14 cellular contexts compared by ENCODE assay signal in genomic region chr2:8548065-8548870, GRCh38.
A peak's percentile ranks its signal among the peaks of the same experiment; 100 is the strongest.
DNase-seq lines count a peak whose midpoint lies in the region; ATAC-seq and TF ChIP-seq lines count a peak whose summit lies in the region.
"Had no signal": no experiment of that assay in that cellular context is flagged by ENCODE, and none has a peak within 500 bp of the region (broad histone marks: within the 10 kb centered on the region; RNA-seq: fewer than 3 reads in every experiment).

No MANE protein-coding gene starts in this region.

- TF ChIP-seq POLR2A in suprapubic skin (IDR thresholded peaks at IDR 0.05) (no peak), erythroblast (IDR thresholded peaks at IDR 0.05; ENCODE audit: low read length) (no peak)

- TF ChIP-seq CTCF in cardiac muscle cell (IDR thresholded peaks at IDR 0.05; ENCODE audit: low read depth, low read length) (no peak), suprapubic skin (IDR thresholded peaks at IDR 0.05) (no peak)

- ATAC-seq in right cardiac atrium (no peak), T-helper 17 cell (no peak)
- ATAC-seq: body of pancreas, T-cell had no signal

- H3K27me3 Mint-ChIP-seq in T-helper 17 cell: no peaks in the 10 kb centered on the region
- H3K27me3 Mint-ChIP-seq: T-cell had no signal

- no peak for TF ChIP-seq EP300 in suprapubic skin (IDR thresholded peaks at IDR 0.05)

- H3K27ac ChIP-seq in cardiac muscle cell: peak overlapping the region; percentile 7
- no peak overlapping the region for H3K27ac ChIP-seq in right cardiac atrium (ENCODE audit: low read length)
- no peak overlapping the region for H3K27ac ChIP-seq in suprapubic skin
- H3K27ac ChIP-seq: body of pancreas, uterus had no signal

- peak overlapping the region; percentile 76 for H3K27ac Mint-ChIP-seq in T-helper 17 cell
- H3K27ac Mint-ChIP-seq: B cell had no signal

- intact Hi-C loops in right cardiac atrium (cut with DNase I): no loop called here

- peaks cover 28% of the 10 kb centered on the region for H3K4me1 ChIP-seq in cardiac muscle cell (ENCODE audit: low read depth)
- H3K4me1 ChIP-seq in right cardiac atrium (ENCODE audit: control insufficient read depth, insufficient read depth, low read length): peaks cover 4% of the 10 kb centered on the region
- peaks cover 18% of the 10 kb centered on the region for H3K4me1 ChIP-seq in suprapubic skin
- H3K4me1 ChIP-seq: body of pancreas, uterus had no signal

- peaks cover 44% of the 10 kb centered on the region for H3K4me1 Mint-ChIP-seq in T-helper 17 cell

- H3K4me3 ChIP-seq in cardiac muscle cell (no peak overlapping the region), right cardiac atrium (ENCODE audit: low read length) (no peak overlapping the region), suprapubic skin (no peak overlapping the region)
- H3K4me3 ChIP-seq: body of pancreas, uterus had no signal

- no peaks in the 10 kb centered on the region for H3K9me3 ChIP-seq in cardiac muscle cell (ENCODE audit: low read depth)
- no peaks in the 10 kb centered on the region for H3K9me3 ChIP-seq in right cardiac atrium (ENCODE audit: control insufficient read depth, low read length)
- no peaks in the 10 kb centered on the region for H3K9me3 ChIP-seq in T-helper 17 cell (ENCODE audit: control insufficient read depth, low read length, poor library complexity, severe bottlenecking)
- H3K9me3 ChIP-seq in suprapubic skin: no peaks in the 10 kb centered on the region
- H3K9me3 ChIP-seq: body of pancreas, uterus had no signal

- no peak overlapping the region for H3K4me3 Mint-ChIP-seq in T-helper 17 cell
- H3K4me3 Mint-ChIP-seq: B cell, T-cell had no signal

- H3K27me3 ChIP-seq in cardiac muscle cell (no peaks in the 10 kb centered on the region), right cardiac atrium (ENCODE audit: control insufficient read depth, insufficient read depth) (no peaks in the 10 kb centered on the region), suprapubic skin (no peaks in the 10 kb centered on the region)
- H3K27me3 ChIP-seq: body of pancreas, uterus had no signal

- H3K36me3 Mint-ChIP-seq in T-helper 17 cell (ENCODE audit: low read depth): no peaks in the 10 kb centered on the region
- H3K36me3 Mint-ChIP-seq: T-cell had no signal

- no peaks in the 10 kb centered on the region for H3K36me3 ChIP-seq in cardiac muscle cell
- no peaks in the 10 kb centered on the region for H3K36me3 ChIP-seq in suprapubic skin
- H3K36me3 ChIP-seq: uterus had no signal

- 86% methylated on average over 11 of the region's 11 CpGs for WGBS in right cardiac atrium
- 83% methylated on average over 8 of the region's 11 CpGs for WGBS in suprapubic skin

- DNase-seq in cardiac muscle cell (ENCODE audit: low read depth in 1 of 2, low spot score in 1 of 2): peak in 1 of 2 donors; percentile 59
- DNase-seq in right cardiac atrium: no peak
- no peak for DNase-seq in T-helper 17 cell
- DNase-seq in mesenteric fat pad (ENCODE audit: low spot score): peak; percentile 87
- peak; percentile 50 to 59 for DNase-seq in suprapubic skin (ENCODE audit: low spot score in 2 of 2)
- no peak for DNase-seq in NK-92 (lab: John Stamatoyannopoulos, UW; ENCODE audit: unreplicated experiment)
- no peak for DNase-seq in erythroblast (lab: John Stamatoyannopoulos, UW)
- DNase-seq in DMS79 treated with DMSO at 0.1 percent for 48 hours (lab: John Stamatoyannopoulos, UW): no peak
- DNase-seq: activated CD4-positive, CD25-positive, alpha-beta regulatory T cell treated with anti-CD3 and anti-CD28 coated beads, Interleukin-2, amount 50 U/mL, for 72 hours; mesendoderm had no signal

Comparison
In these comparisons a context has a peak if more than half of its experiments do, and no peak if none do; other contexts are left out.
1. DNase-seq: peak in mesenteric fat pad (single experiment) and suprapubic skin (2 of 2); none in right cardiac atrium (0 of 3), T-helper 17 cell (0 of 3), NK-92 (single experiment), erythroblast (0 of 2) and DMS79 treated with DMSO at 0.1 percent for 48 hours (single experiment).